ENCODE assay signal across 10 cellular contexts in genomic region chr1:31396633-31397351, GRCh38. TPM values are rescaled to one million over a fixed set of nuclear protein-coding genes. Genes with fewer than 3 reads are reported as not detected.
DNase-seq lines count a peak whose midpoint lies in the region; ATAC-seq and TF ChIP-seq lines count a peak whose summit lies in the region.
"Had no signal": no experiment of that assay in that cellular context is flagged by ENCODE, and none has a peak within 500 bp of the region (broad histone marks: within the 10 kb centered on the region; RNA-seq: fewer than 3 reads in every experiment).

No MANE protein-coding gene starts in this region.

- peak overlapping the region; percentile 83 for H3K27ac ChIP-seq in SJSA1

- no peaks in the 10 kb centered on the region for H3K9me3 ChIP-seq in SJSA1 (replicated peaks)

- TF ChIP-seq CTCF in fibroblast of villous mesenchyme (IDR thresholded peaks at IDR 0.05; ENCODE audit: insufficient read depth, low read depth, low read length): peak; percentile 48

- H3K4me1 ChIP-seq in SJSA1 (replicated peaks): peaks cover 37% of the 10 kb centered on the region

- DNase-seq in AG08395 (ENCODE audit: low spot score) (peak; percentile 88), HCEC 1CT (peak; percentile 99), SJSA1 (ENCODE audit: low read depth in 1 of 2, low spot score in 2 of 2) (peak; percentile 76 to 81), fibroblast of villous mesenchyme (ENCODE audit: low read depth) (peak; percentile 87), NCI-H2107 (lab: John Stamatoyannopoulos, UW) (no peak), NCI-H345 (lab: John Stamatoyannopoulos, UW) (no peak)
- DNase-seq in activated effector memory CD4-positive, alpha-beta T cell treated with Interleukin-2 at 50 U/mL for 16 hours: no peak
- DNase-seq: NCI-H1930; stimulated activated CD4-positive, alpha-beta T cell treated with anti-CD3 and anti-CD28 coated beads, Interleukin-4, amount 100 ng/mL, for 24 hours had no signal

- H3K4me3 ChIP-seq in SJSA1: no peak overlapping the region
- no peak overlapping the region for H3K4me3 ChIP-seq in fibroblast of villous mesenchyme (ENCODE audit: low read depth, low read length)

- H3K36me3 ChIP-seq in SJSA1: no peaks in the 10 kb centered on the region

- no peaks in the 10 kb centered on the region for H3K27me3 ChIP-seq in SJSA1 (replicated peaks)

- ATAC-seq in GM18868 (IDR thresholded peaks at IDR 0.05; ENCODE audit: unreplicated experiment): no peak

RNA-seq across cellular contexts. Expression of gene SERINC2, which starts 16.2 kb away (rescaled TPM):
- 10.4 and 16.6 TPM in 2 replicates for total RNA-seq in SJSA1 (2014; rRNA removed; shearing (Covaris generic))
- total RNA-seq in fibroblast of villous mesenchyme: 13.5 and 21.2 TPM in 2 replicates

RNA-seq across cellular contexts. Expression of gene FABP3, which starts 23.9 kb away (rescaled TPM):
- 0.24 TPM in 1 of 2 replicates, not detected in the other for total RNA-seq in SJSA1 (2014; rRNA removed; shearing (Covaris generic))
- total RNA-seq in fibroblast of villous mesenchyme: 54.8 and 89.9 TPM in 2 replicates

Comparison
In these comparisons a context has a peak if more than half of its experiments do, and no peak if none do; other contexts are left out.
1. DNase-seq: peak in AG08395 (single experiment), HCEC 1CT (single experiment), SJSA1 (2 of 2) and fibroblast of villous mesenchyme (single experiment); none in NCI-H2107 (single experiment), activated effector memory CD4-positive, alpha-beta T cell treated with Interleukin-2 at 50 U/mL for 16 hours (single experiment) and NCI-H345 (single experiment).
2. RNA of gene FABP3, which starts 23.9 kb away (total RNA-seq): 54.8 to 89.9 TPM in fibroblast of villous mesenchyme; 0.24 TPM in SJSA1; every median in the first group is over 10 times any median in the second.